In the genomic region with DNA sequence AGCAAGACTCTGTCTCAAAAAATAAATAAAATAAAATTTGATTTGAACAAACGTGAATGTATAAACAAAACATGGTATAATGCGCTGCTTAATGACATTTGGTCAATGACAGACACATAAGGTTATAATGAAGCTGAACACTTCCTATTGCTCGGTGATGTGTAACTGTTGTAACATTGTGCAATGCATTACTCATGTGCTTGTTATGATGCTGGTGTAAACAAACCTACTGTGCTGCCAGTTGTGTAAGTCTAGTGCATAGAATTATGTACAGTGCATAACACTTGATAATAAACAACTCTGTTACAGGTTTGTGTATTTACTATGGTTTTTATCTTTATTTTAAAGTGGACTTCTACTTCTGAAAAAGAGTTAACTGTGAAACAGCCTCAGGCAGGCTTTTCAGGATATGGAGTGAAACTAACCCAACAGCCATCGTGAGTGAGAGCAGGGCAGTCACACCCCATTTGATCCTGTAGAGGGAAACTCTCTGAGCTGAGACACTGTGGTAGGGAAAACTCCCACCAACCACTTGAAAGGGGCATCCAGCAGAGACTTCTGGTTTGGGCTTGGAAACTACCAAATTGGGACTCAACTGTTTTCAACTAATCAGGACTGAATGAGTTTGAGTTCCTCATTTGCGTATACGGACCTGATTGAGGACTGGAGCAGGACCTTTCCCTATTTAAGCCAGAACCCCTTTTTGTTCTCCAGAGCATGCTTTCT, we compare ENCODE assay signal across 9 cellular contexts. TPM values are rescaled to one million over a fixed set of nuclear protein-coding genes. Genes with fewer than 3 reads are reported as not detected.
DNase-seq lines count a peak whose midpoint lies in the region; ATAC-seq and TF ChIP-seq lines count a peak whose summit lies in the region.
"Had no signal": no experiment of that assay in that cellular context is flagged by ENCODE, and none has a peak within 500 bp of the region (broad histone marks: within the 10 kb centered on the region; RNA-seq: fewer than 3 reads in every experiment).

No MANE protein-coding gene starts in this region.

- H3K4me3 Mint-ChIP-seq in activated B cell treated with CpG ODN at 0.5 μM for 24 hours: no peak overlapping the region

- TF ChIP-seq EP300 in gastroesophageal sphincter (IDR thresholded peaks at IDR 0.05): no peak

- peaks cover 2% of the 10 kb centered on the region for H3K36me3 Mint-ChIP-seq in activated B cell treated with CpG ODN at 0.5 μM for 24 hours (ENCODE audit: low read depth)

- H3K27me3 ChIP-seq in heart right ventricle (peaks cover 0 to 18% (median 10%) of the 10 kb centered on the region in 7 donors), testis (no peaks in the 10 kb centered on the region), gastroesophageal sphincter (peaks cover 13% of the 10 kb centered on the region)

- WGBS in heart right ventricle, 2 donors: 75 to 77% methylated on average over 6 of the region's 6 CpGs
- WGBS in testis, 2 donors: 84 to 87% methylated on average over 6 of the region's 6 CpGs
- 52 to 62% methylated on average over 6 of the region's 6 CpGs for WGBS in gastroesophageal sphincter (ENCODE audit: low coverage in 1 of 2), 2 donors

- H3K4me1 Mint-ChIP-seq in activated B cell treated with CpG ODN at 0.5 μM for 24 hours: peaks cover 7% of the 10 kb centered on the region

- intact Hi-C loops in activated B cell treated with CpG ODN at 0.5 μM for 24 hours (cut with micrococcal nuclease): no loop called here
- intact Hi-C loops in mucosa of descending colon (cut with DNase I, micrococcal nuclease): no loop called here
- intact Hi-C loops in heart right ventricle (cut with DNase I): no loop called here
- intact Hi-C loops in testis (cut with DNase I; ENCODE audit: low total_unique reads): no loop called here

- H3K9me3 ChIP-seq in mucosa of descending colon: peaks cover 2% of the 10 kb centered on the region
- H3K9me3 ChIP-seq in heart right ventricle: peaks cover 0 to 12% (median 0%) of the 10 kb centered on the region in 11 donors
- no peaks in the 10 kb centered on the region for H3K9me3 ChIP-seq in testis
- H3K9me3 ChIP-seq in gastroesophageal sphincter: peaks cover 0 to 15% (median 0%) of the 10 kb centered on the region in 3 donors

- POLR2A ChIA-PET in activated B cell treated with CpG ODN at 0.5 μM for 24 hours (lab: Charles Lee): no interaction called here

- H3K36me3 ChIP-seq in mucosa of descending colon (ENCODE audit: low read depth) (no peaks in the 10 kb centered on the region), heart right ventricle (no peaks in the 10 kb centered on the region), testis (ENCODE audit: low read depth, missing control alignments) (no peaks in the 10 kb centered on the region), gastroesophageal sphincter (no peaks in the 10 kb centered on the region)

- TF ChIP-seq CTCF in activated B cell treated with CpG ODN at 0.5 μM for 24 hours (IDR thresholded peaks at IDR 0.05): no peak
- no peak for TF ChIP-seq CTCF in mucosa of descending colon (IDR thresholded peaks at IDR 0.05)
- no peak for TF ChIP-seq CTCF in heart right ventricle (IDR thresholded peaks at IDR 0.05)
- no peak for TF ChIP-seq CTCF in testis (IDR thresholded peaks at IDR 0.05)
- TF ChIP-seq CTCF in gastroesophageal sphincter (IDR thresholded peaks at IDR 0.05): no peak

- no peak overlapping the region for H3K4me3 ChIP-seq in mucosa of descending colon
- H3K4me3 ChIP-seq in heart right ventricle: no peak overlapping the region
- H3K4me3 ChIP-seq in testis: no peak overlapping the region
- no peak overlapping the region for H3K4me3 ChIP-seq in gastroesophageal sphincter

- ATAC-seq in activated B cell treated with CpG ODN at 0.5 μM for 24 hours (ENCODE audit: low read depth): peak; percentile 31
- ATAC-seq in mucosa of descending colon: peak; percentile 64
- no peak for ATAC-seq in heart right ventricle
- no peak for ATAC-seq in GM18511 (IDR thresholded peaks at IDR 0.05; ENCODE audit: unreplicated experiment)
- ATAC-seq in gastroesophageal sphincter: no peak

- DNase-seq in GM04504 (ENCODE audit: low read depth) (peak; percentile 77), HS-5 (ENCODE audit: low read depth) (peak; percentile 35), activated B cell treated with CpG ODN at 0.5 μM for 24 hours (no peak), mucosa of descending colon (no peak), heart right ventricle (no peak), testis (no peak)
- DNase-seq: activated CD4-positive, alpha-beta T cell treated with anti-CD3 and anti-CD28 coated beads, Interleukin-2, amount 50 U/mL, for 1 hour had no signal

- H3K27ac Mint-ChIP-seq in activated B cell treated with CpG ODN at 0.5 μM for 24 hours: no peak overlapping the region

- H3K4me1 ChIP-seq in mucosa of descending colon (ENCODE audit: low read depth) (no peaks in the 10 kb centered on the region), heart right ventricle (no peaks in the 10 kb centered on the region), testis (no peaks in the 10 kb centered on the region), gastroesophageal sphincter (no peaks in the 10 kb centered on the region)

- CTCF ChIA-PET in activated B cell treated with CpG ODN at 0.5 μM for 24 hours (lab: Charles Lee): no interaction called here

- H3K9me3 Mint-ChIP-seq in activated B cell treated with CpG ODN at 0.5 μM for 24 hours: peaks cover 2% of the 10 kb centered on the region

- no peak for TF ChIP-seq POLR2A in testis (IDR thresholded peaks at IDR 0.05)
- TF ChIP-seq POLR2A in gastroesophageal sphincter (IDR thresholded peaks at IDR 0.05): no peak

- H3K27me3 Mint-ChIP-seq in activated B cell treated with CpG ODN at 0.5 μM for 24 hours: peaks cover 3% of the 10 kb centered on the region

- H3K27ac ChIP-seq in heart right ventricle (no peak overlapping the region), testis (no peak overlapping the region), gastroesophageal sphincter (no peak overlapping the region)

RNA-seq across cellular contexts. Expression of gene RPRD1A, which starts 8.7 kb away (rescaled TPM):
- total RNA-seq in activated B cell treated with CpG ODN at 0.5 μM for 24 hours (40.7 and 47.6 TPM in 2 replicates), mucosa of descending colon (10 to 100 TPM; 31.7 to 64.5 (median 38.7) TPM), heart right ventricle (10 to 100 TPM; 39.0 to 51.3 (median 49.7) TPM), testis (100 to 1,000 TPM in 1 of 2 donors, 10 to 100 TPM in 1; 98.6 to 104 TPM), gastroesophageal sphincter (100 to 1,000 TPM in 2 of 4 donors, 10 to 100 TPM in 2; 81.4 to 103 (median 92.4) TPM)
- polyA plus RNA-seq in heart right ventricle (10 to 100 TPM; 21.4 to 23.5 TPM), testis (ENCODE audit: insufficient read depth, low read depth, low replicate concordance) (73.4 TPM)

RNA-seq across cellular contexts. Expression of gene SLC39A6, which starts 53.1 kb away (rescaled TPM):
- total RNA-seq in activated B cell treated with CpG ODN at 0.5 μM for 24 hours (17.6 and 18.6 TPM in 2 replicates), mucosa of descending colon (10 to 100 TPM in 2 of 3 donors, 1 to 10 TPM in 1; 6.6 to 23.3 (median 10.3) TPM), heart right ventricle (10 to 100 TPM; 10.8 to 18.4 (median 13.3) TPM), testis (10 to 100 TPM; 51.4 to 53.8 TPM), gastroesophageal sphincter (10 to 100 TPM; 24.1 to 49.2 (median 36.5) TPM)
- polyA plus RNA-seq in heart right ventricle (10 to 100 TPM in 1 of 2 donors, 1 to 10 TPM in 1; 3.5 to 12.1 TPM), testis (ENCODE audit: insufficient read depth, low read depth, low replicate concordance) (38.1 TPM)

RNA-seq across cellular contexts. Expression of gene ELP2, which starts 53.7 kb away (rescaled TPM):
- total RNA-seq in activated B cell treated with CpG ODN at 0.5 μM for 24 hours (105 and 124 TPM in 2 replicates), mucosa of descending colon (10 to 100 TPM; 45.4 to 62.9 (median 55.4) TPM), heart right ventricle (10 to 100 TPM; 41.9 to 64.2 (median 57.9) TPM), testis (10 to 100 TPM; 94.8 to 95.2 TPM), gastroesophageal sphincter (10 to 100 TPM; 35.6 to 74.1 (median 65.1) TPM)
- polyA plus RNA-seq in heart right ventricle (10 to 100 TPM; 33.7 to 69.2 TPM), testis (ENCODE audit: insufficient read depth, low read depth, low replicate concordance) (81.0 TPM)

Comparison
In these comparisons a context has a peak if more than half of its experiments do, and no peak if none do; other contexts are left out.
1. DNase-seq: peak in GM04504 (single experiment) and HS-5 (single experiment); none in activated B cell treated with CpG ODN at 0.5 μM for 24 hours (single experiment), mucosa of descending colon (0 of 3), heart right ventricle (0 of 2) and testis (single experiment).
2. ATAC-seq: peak in activated B cell treated with CpG ODN at 0.5 μM for 24 hours (single experiment) and mucosa of descending colon (single experiment); none in heart right ventricle (0 of 8), GM18511 (single experiment) and gastroesophageal sphincter (single experiment).